16 cellular contexts compared by ENCODE assay signal in the genomic region with DNA sequence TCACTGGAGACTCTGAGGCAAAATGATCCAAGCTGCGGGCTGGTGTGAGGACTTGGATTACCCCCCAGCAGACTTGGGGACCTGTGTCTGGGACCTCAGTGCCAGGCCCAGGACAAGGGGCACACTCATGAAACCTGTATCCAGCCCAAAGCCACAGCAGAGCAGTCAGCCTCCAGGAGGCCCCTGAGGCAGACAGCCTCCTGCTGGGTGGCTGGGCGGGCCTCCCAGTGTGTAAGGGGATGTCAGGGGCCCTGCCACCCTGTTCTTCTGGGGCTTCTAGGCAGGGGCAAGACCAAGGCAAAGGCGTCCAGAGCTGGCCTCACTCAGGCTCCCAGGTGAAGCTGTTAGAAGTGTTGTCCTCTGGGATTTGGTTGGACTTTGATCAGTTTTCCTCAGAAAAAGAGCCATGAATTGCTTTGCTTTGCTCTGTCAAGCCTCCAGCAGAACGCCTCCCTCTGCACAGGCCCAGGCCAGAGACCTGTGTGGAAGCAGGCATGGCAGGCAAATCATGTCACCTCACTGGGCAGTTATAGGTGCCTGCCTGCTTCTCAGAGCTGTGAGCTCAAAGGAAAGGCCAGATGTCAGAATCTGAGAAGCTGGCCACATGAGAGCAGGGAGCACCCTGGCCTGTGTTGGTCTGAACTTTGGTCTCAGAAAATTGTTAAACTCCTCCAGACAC.
DNase-seq lines count a peak whose midpoint lies in the region; ATAC-seq, FAIRE-seq and TF ChIP-seq lines count a peak whose summit lies in the region.
"Had no signal": no experiment of that assay in that cellular context is flagged by ENCODE, and none has a peak within 500 bp of the region (broad histone marks: within the 10 kb centered on the region; RNA-seq: fewer than 3 reads in every experiment).

No MANE protein-coding gene starts in this region.

- H3K9me3 Mint-ChIP-seq in activated CD4-positive, alpha-beta memory T cell treated with anti-CD3 and anti-CD28 coated beads, Interleukin-2, amount 10 ng/mL, durations not matched to agents 7 days and 5 days = no peaks in the 10 kb centered on the region
- H3K9me3 Mint-ChIP-seq: activated naive CD4-positive, alpha-beta T cell treated with anti-CD3 and anti-CD28 coated beads, Interleukin-2, amount 50 U/mL, for 72 hours; stimulated activated naive B cell treated with anti-CD40 and anti-IgM and Interleukin-4, amounts not matched to agents 10 μg/mL and 1 μg/mL and 100 μg/mL, for 72 hours had no signal

- H3K36me3 ChIP-seq in HCT116 (ENCODE audit: control insufficient read depth in 1 of 2, insufficient read depth in 2 of 2, low read length in 2 of 2) (no peaks in the 10 kb centered on the region), SK-N-MC (ENCODE audit: insufficient read depth, low read length) (no peaks in the 10 kb centered on the region; the same call in 1 of the 2 replicates), HepG2 (replicated peaks in 1 of 2; ENCODE audit: control insufficient read depth in 1 of 2, insufficient read depth in 2 of 2, low read length in 2 of 2) (peaks cover 0 to 2% of the 10 kb centered on the region in 2 experiments; a peak in 1 of 5 replicates), small intestine (ENCODE audit: control insufficient read depth in 2 of 2, insufficient read depth in 2 of 2, low read length in 2 of 2) (peaks cover 0 to 2% of the 10 kb centered on the region in 2 donors)

- H2AFZ ChIP-seq in HCT116 (ENCODE audit: low read depth, low read length, poor library complexity, severe bottlenecking) (no peak overlapping the region), HepG2 (ENCODE audit: low read length) (no peak overlapping the region)

- H3K36me3 Mint-ChIP-seq in activated CD4-positive, alpha-beta memory T cell treated with anti-CD3 and anti-CD28 coated beads, Interleukin-2, amount 10 ng/mL, durations not matched to agents 7 days and 5 days (ENCODE audit: low read depth) = no peaks in the 10 kb centered on the region
- H3K36me3 Mint-ChIP-seq: activated naive CD4-positive, alpha-beta T cell treated with anti-CD3 and anti-CD28 coated beads, Interleukin-2, amount 50 U/mL, for 72 hours; stimulated activated naive B cell treated with anti-CD40 and anti-IgM and Interleukin-4, amounts not matched to agents 10 μg/mL and 1 μg/mL and 100 μg/mL, for 72 hours had no signal

- H3K27ac ChIP-seq in HCT116 (ENCODE audit: low read depth, low read length) = peak overlapping the region; percentile 56
- H3K27ac ChIP-seq in SK-N-MC = 0 out of 2 replicates have a peak overlapping the region, but pooled peaks have one; percentile 10
- peak overlapping the region; percentile 63 for H3K27ac ChIP-seq in HepG2 (ENCODE audit: extremely low read length, insufficient read depth, low read length)
- peak overlapping the region; percentile 78 to 85 for H3K27ac ChIP-seq in small intestine (ENCODE audit: low read depth in 1 of 2, low read length in 1 of 2)
- H3K27ac ChIP-seq: C4-2B had no signal

- WGBS in HepG2 (ENCODE audit: low lambda C conversion rate) = 0% methylated on average over 1 of the region's 4 CpGs
- WGBS in small intestine, 3 donors = 22 to 68% (median 33%) methylated on average over 4 of the region's 4 CpGs

- H3K4me2 ChIP-seq in HCT116 (ENCODE audit: low read length) (peak overlapping the region; percentile 64), HepG2 (ENCODE audit: low read depth, low read length) (peak overlapping the region; percentile 69)

- CTCF ChIA-PET in HCT116 (lab: Charles Lee) (interaction anchor here (1.5 to 3.6 kb wide), 3 partner anchors 10 to 78 kb away, joined by 3 to 16 read pairs (median 9); partner anchors contain the start of gene SMAD6), HepG2 (lab: Yijun Ruan, JAX; ENCODE audit: low intra/inter-chr PET ratio, low total read pairs) (no interaction called here)
- CTCF ChIA-PET in activated CD4-positive, alpha-beta memory T cell treated with anti-CD3 and anti-CD28 coated beads, Interleukin-2, amount 10 ng/mL, durations not matched to agents 7 days and 5 days (lab: Charles Lee) = no interaction called here

- H3K9me3 ChIP-seq in HCT116 (ENCODE audit: control insufficient read depth in 1 of 2, insufficient read depth in 1 of 2, low read depth in 1 of 2, low read length in 2 of 2) (no peaks in the 10 kb centered on the region), SK-N-MC (ENCODE audit: low read depth, low read length) (no peaks in the 10 kb centered on the region), HepG2 (ENCODE audit: low read length) (no peaks in the 10 kb centered on the region), small intestine (ENCODE audit: control insufficient read depth, low read depth) (no peaks in the 10 kb centered on the region)

- intact Hi-C loops in HCT116 (cut with micrococcal nuclease) = no loop called here
- intact Hi-C loops in HepG2 (cut with micrococcal nuclease; ENCODE audit: unreplicated experiment) = no loop called here

- peaks cover 49 to 59% of the 10 kb centered on the region in 2 experiments for H3K4me1 ChIP-seq in HCT116 (ENCODE audit: control insufficient read depth in 1 of 2, insufficient read depth in 2 of 2, low read length in 2 of 2)
- H3K4me1 ChIP-seq in HepG2 (ENCODE audit: insufficient read depth, low read length) = peaks cover 27% of the 10 kb centered on the region
- H3K4me1 ChIP-seq in small intestine (ENCODE audit: control insufficient read depth in 2 of 2, insufficient read depth in 1 of 2, low read depth in 1 of 2, low read length in 1 of 2) = peaks cover 3% of the 10 kb centered on the region in 2 donors

- TF ChIP-seq POLR2A in HCT116 (IDR thresholded peaks at IDR 0.05; ENCODE audit: borderline replicate concordance, extremely low read depth, insufficient read depth, insufficient read length) (no peak), HepG2 (IDR thresholded peaks at IDR 0.05; ENCODE audit: insufficient read depth in 1 of 2, low read depth in 2 of 2, low read length in 2 of 2) (no peak)

- no peak for TF ChIP-seq CTCF in HCT116 (IDR thresholded peaks at IDR 0.05 in 2 of 3, conservative IDR thresholded peaks at IDR 0.05 in 1 of 3; ENCODE audit: borderline replicate concordance in 1 of 3, insufficient read depth in 1 of 3, low read depth in 2 of 3, low read length in 2 of 3)
- TF ChIP-seq CTCF in HepG2 (CRISPR knock-in tag; IDR thresholded peaks at IDR 0.05) = no peak

- H3K9ac ChIP-seq in HCT116 (ENCODE audit: low read length) (peak overlapping the region; percentile 49), SK-N-MC (ENCODE audit: insufficient read length) (peak overlapping the region; percentile 12), HepG2 (ENCODE audit: insufficient read depth, low read depth, low read length) (peak overlapping the region; percentile 44)

- ATAC-seq in HCT116 = peak; percentile 41
- peak; percentile 92 for ATAC-seq in HepG2
- no peak for ATAC-seq in HG03354 (IDR thresholded peaks at IDR 0.05; ENCODE audit: poor library complexity, severe bottlenecking, unreplicated experiment)
- ATAC-seq: activated naive CD4-positive, alpha-beta T cell treated with anti-CD3 and anti-CD28 coated beads, Interleukin-2, amount 50 U/mL, for 72 hours; stimulated activated naive B cell treated with anti-CD40 and anti-IgM and Interleukin-4, amounts not matched to agents 10 μg/mL and 1 μg/mL and 100 μg/mL, for 72 hours had no signal

- H3K9me2 ChIP-seq in HCT116 (ENCODE audit: insufficient read depth) = no peaks in the 10 kb centered on the region

- H3K4me1 Mint-ChIP-seq in activated CD4-positive, alpha-beta memory T cell treated with anti-CD3 and anti-CD28 coated beads, Interleukin-2, amount 10 ng/mL, durations not matched to agents 7 days and 5 days = no peaks in the 10 kb centered on the region
- H3K4me1 Mint-ChIP-seq: stimulated activated naive B cell treated with anti-CD40 and anti-IgM and Interleukin-4, amounts not matched to agents 10 μg/mL and 1 μg/mL and 100 μg/mL, for 72 hours had no signal

- POLR2A ChIA-PET in HCT116 (lab: Charles Lee) = interaction anchor here (0.9 kb wide), 1 partner anchor 9 kb away, joined by 3 read pairs; no protein-coding TSS in a partner anchor
- POLR2A ChIA-PET in HepG2 (lab: Yijun Ruan, JAX) = interaction anchor here (0.8 to 1.8 kb wide), 8 partner anchors 9 to 77 kb away, joined by 3 to 14 read pairs (median 4); partner anchors contain the start of gene SMAD6
- POLR2A ChIA-PET in activated CD4-positive, alpha-beta memory T cell treated with anti-CD3 and anti-CD28 coated beads, Interleukin-2, amount 10 ng/mL, durations not matched to agents 7 days and 5 days (lab: Charles Lee) = no interaction called here

- peak; percentile 94 for FAIRE-seq in HepG2 (lab: Jason Lieb, UNC)
- no peak for FAIRE-seq in small intestine (lab: Jason Lieb, UNC)
- FAIRE-seq: colon had no signal

- H4K20me1 ChIP-seq in HCT116 (ENCODE audit: insufficient read depth) (no peaks in the 10 kb centered on the region), HepG2 (ENCODE audit: insufficient read depth, low read length) (no peaks in the 10 kb centered on the region)

- TF ChIP-seq RAD21 in HCT116 (IDR thresholded peaks at IDR 0.05; ENCODE audit: low read depth) (no peak), HepG2 (CRISPR knock-in tag; IDR thresholded peaks at IDR 0.05) (no peak)

- TF ChIP-seq EP300 in HepG2 (IDR thresholded peaks at IDR 0.05; ENCODE audit: low read depth in 2 of 2, low read length in 2 of 2) = no peak
- TF ChIP-seq EP300 in HepG2 (CRISPR knock-in tag; IDR thresholded peaks at IDR 0.05; ENCODE audit: borderline replicate concordance) = no peak

- peaks cover 2% of the 10 kb centered on the region for H3K27me3 Mint-ChIP-seq in activated CD4-positive, alpha-beta memory T cell treated with anti-CD3 and anti-CD28 coated beads, Interleukin-2, amount 10 ng/mL, durations not matched to agents 7 days and 5 days

- RAD21 ChIA-PET in HCT116 (lab: Charles Lee; ENCODE audit: low non-redundant PET in 1 of 2, low total read pairs in 2 of 2, uncharacterized antibody in 2 of 2, unreplicated experiment in 2 of 2) = interaction anchor here in 1 of 2 experiments (0.5 to 1.2 kb wide), 2 partner anchors 17 to 72 kb away, joined by 3 to 7 read pairs; no protein-coding TSS in a partner anchor

- no peak overlapping the region for H3K27ac Mint-ChIP-seq in activated CD4-positive, alpha-beta memory T cell treated with anti-CD3 and anti-CD28 coated beads, Interleukin-2, amount 10 ng/mL, durations not matched to agents 7 days and 5 days
- H3K27ac Mint-ChIP-seq: activated naive CD4-positive, alpha-beta T cell treated with anti-CD3 and anti-CD28 coated beads, Interleukin-2, amount 50 U/mL, for 72 hours; stimulated activated naive B cell treated with anti-CD40 and anti-IgM and Interleukin-4, amounts not matched to agents 10 μg/mL and 1 μg/mL and 100 μg/mL, for 72 hours had no signal

- H3K27me3 ChIP-seq in HCT116 (ENCODE audit: insufficient read depth, low read length) (no peaks in the 10 kb centered on the region), HepG2 (ENCODE audit: control insufficient read depth in 1 of 2, insufficient read depth in 2 of 2, low read length in 2 of 2) (no peaks in the 10 kb centered on the region), small intestine (ENCODE audit: control insufficient read depth in 2 of 2, insufficient read depth in 2 of 2, low read length in 2 of 2) (no peaks in the 10 kb centered on the region)

- H3K4me3 Mint-ChIP-seq in activated CD4-positive, alpha-beta memory T cell treated with anti-CD3 and anti-CD28 coated beads, Interleukin-2, amount 10 ng/mL, durations not matched to agents 7 days and 5 days = no peak overlapping the region
- H3K4me3 Mint-ChIP-seq: stimulated activated naive B cell treated with anti-CD40 and anti-IgM and Interleukin-4, amounts not matched to agents 10 μg/mL and 1 μg/mL and 100 μg/mL, for 72 hours had no signal

- H3K4me3 ChIP-seq in HCT116 (replicated peaks in 1 of 2; ENCODE audit: low read depth in 1 of 2, low read length in 2 of 2) = peak overlapping the region in 1 of 2 experiments; percentile 22; a peak in 1 of 4 replicates
- H3K4me3 ChIP-seq in SK-N-MC = peak overlapping the region; percentile 14; the same call in 1 of the 2 replicates
- peak overlapping the region in 1 of 3 experiments; percentile 45; a peak in 1 of 6 replicates for H3K4me3 ChIP-seq in HepG2 (replicated peaks in 1 of 3; ENCODE audit: insufficient read depth in 1 of 3, low read depth in 2 of 3, low read length in 3 of 3)
- H3K4me3 ChIP-seq in small intestine (ENCODE audit: low read depth in 1 of 2, low read length in 2 of 2) = no peak overlapping the region

- BruUV-seq in HCT116 (replicated peaks; lab: Mats Ljungman, UMichigan) (no TSS peak), HepG2 (replicated peaks; lab: Mats Ljungman, UMichigan) (no TSS peak)

- H3K79me2 ChIP-seq in HCT116 (ENCODE audit: insufficient read depth, low read length) (no peaks in the 10 kb centered on the region), HepG2 (ENCODE audit: insufficient read depth, low read length) (no peaks in the 10 kb centered on the region)

- in situ Hi-C loops in HepG2 (cut with HindIII; ENCODE audit: extremely low pct_ligation_motif_present, low pct_unique_long_range_greater_than_20kb) = loop anchor here (5.0 to 10.0 kb wide), 2 partner anchors 65 to 167 kb away; no protein-coding TSS in a partner anchor

- DNase-seq in HCT116 (ENCODE audit: low read depth, low spot score) (no peak), SK-N-MC (ENCODE audit: low read depth, low spot score) (no peak), HepG2 (ENCODE audit: low spot score) (peak; percentile 82), small intestine (peak; percentile 80), NCI-H1417 treated with DMSO at 0.1 percent for 48 hours (lab: John Stamatoyannopoulos, UW) (no peak), ureter (ENCODE audit: low spot score) (no peak)
- no peak for DNase-seq in activated CD4-positive, alpha-beta memory T cell treated with anti-CD3 and anti-CD28 coated beads, Interleukin-2, amount 10 ng/mL, durations not matched to agents 7 days and 5 days
- DNase-seq: midbrain; NCI-H146; NCI-H748 treated with DMSO at 0.1 percent for 48 hours; stimulated activated CD4-positive, alpha-beta T cell treated with anti-CD3 and anti-CD28 coated beads, Interleukin-4, amount 100 ng/mL, for 4 hours; stimulated activated naive B cell treated with anti-CD40 and anti-IgM and Interleukin-4, amounts not matched to agents 10 μg/mL and 1 μg/mL and 100 μg/mL, for 72 hours had no signal

Comparison
In these comparisons a context has a peak if more than half of its experiments do, and no peak if none do; other contexts are left out.
1. DNase-seq: peak in HepG2 (single experiment) and small intestine (single experiment); none in HCT116 (single experiment), SK-N-MC (single experiment), NCI-H1417 treated with DMSO at 0.1 percent for 48 hours (single experiment), ureter (single experiment) and activated CD4-positive, alpha-beta memory T cell treated with anti-CD3 and anti-CD28 coated beads, Interleukin-2, amount 10 ng/mL, durations not matched to agents 7 days and 5 days (single experiment).
2. H3K27ac ChIP-seq: peak in every context shown above with its lines; median percentile 82 in small intestine; 63 in HepG2; 56 in HCT116; 10 in SK-N-MC.
3. Of the 20 proteins assayed by ChIP-seq in both HepG2 and HCT116: peak only in HepG2: MAX and ZFX; only in HCT116: none; in both: none; in neither: 18.
4. Peak in every context shown above with its lines, with median percentiles within 50 percentile points of each other: H3K9ac ChIP-seq.